18 cellular contexts compared by ENCODE assay signal in genomic region chr7:119046068-119046467, GRCh38.
DNase-seq lines count a peak whose midpoint lies in the region; ATAC-seq and TF ChIP-seq lines count a peak whose summit lies in the region.
"Had no signal": no experiment of that assay in that cellular context is flagged by ENCODE, and none has a peak within 500 bp of the region (broad histone marks: within the 10 kb centered on the region; RNA-seq: fewer than 3 reads in every experiment).

No MANE protein-coding gene starts in this region.

- no peaks in the 10 kb centered on the region for H4K20me1 ChIP-seq in MM.1S (ENCODE audit: insufficient read depth, low read length)

- H3K9ac ChIP-seq in MM.1S (ENCODE audit: low read length): no peak overlapping the region

- no peak overlapping the region; the same call in 1 of the 2 replicates for H3K27ac ChIP-seq in MM.1S (ENCODE audit: low read length)
- H3K27ac ChIP-seq: A549 had no signal

- no peaks in the 10 kb centered on the region for H3K9me2 ChIP-seq in MM.1S (replicated peaks; ENCODE audit: insufficient read depth, low read length)

- H3K27me3 ChIP-seq in MM.1S (replicated peaks; ENCODE audit: insufficient read depth, low read length): no peaks in the 10 kb centered on the region

- no peaks in the 10 kb centered on the region for H3K36me3 ChIP-seq in MM.1S (replicated peaks; ENCODE audit: insufficient read depth, low read length)

- no peaks in the 10 kb centered on the region for H3K9me3 ChIP-seq in MM.1S (replicated peaks; ENCODE audit: insufficient read depth, low read length)
- H3K9me3 ChIP-seq: A549 had no signal

- DNase-seq in GM12865 (ENCODE audit: low read depth): peak; percentile 5
- peak; percentile 64 for DNase-seq in MM.1S
- no peak for DNase-seq in foreskin melanocyte
- DNase-seq in stimulated activated CD4-positive, alpha-beta T cell treated with anti-CD3 and anti-CD28 coated beads, Interleukin-4, amount 100 ng/mL, for 4 hours: no peak
- DNase-seq: AML-193; Calu3; CD8-positive, alpha-beta T cell; DMS79 treated with DMSO at 0.1 percent for 48 hours; GF-D8; H9; IMR-90; Karpas-422 had no signal

- peak overlapping the region; percentile 21; the same call in 1 of the 2 replicates for H3K4me2 ChIP-seq in MM.1S (ENCODE audit: low read depth, low read length)
- H3K4me2 ChIP-seq: A549 had no signal

- H3K4me3 ChIP-seq in GM12865 (ENCODE audit: low read depth, low read length) (no peak overlapping the region), MM.1S (ENCODE audit: low read length) (no peak overlapping the region)
- H3K4me3 ChIP-seq: A549, GM12878, K562 had no signal

- H3F3A ChIP-seq in MM.1S (ENCODE audit: insufficient read depth, low read length): no peaks in the 10 kb centered on the region

- no peaks in the 10 kb centered on the region for H3K79me2 ChIP-seq in MM.1S (ENCODE audit: low read length)

- H3K4me1 ChIP-seq in MM.1S (ENCODE audit: low read length): peaks cover 19% of the 10 kb centered on the region
- H3K4me1 ChIP-seq: A549 had no signal

- ATAC-seq in GM21390 (IDR thresholded peaks at IDR 0.05; ENCODE audit: unreplicated experiment): peak; percentile 64
- no peak for ATAC-seq in HG03095 (IDR thresholded peaks at IDR 0.05; ENCODE audit: unreplicated experiment)
- ATAC-seq in GM21723 (IDR thresholded peaks at IDR 0.05; ENCODE audit: unreplicated experiment): no peak
- ATAC-seq: A549; CD8-positive, alpha-beta T cell; GM12878; K562 had no signal

- TF ChIP-seq CTCF in GM12865 (IDR thresholded peaks at IDR 0.05; ENCODE audit: insufficient read depth, low read depth, low read length, missing control alignments): no peak
- TF ChIP-seq CTCF in MM.1S (IDR thresholded peaks at IDR 0.05; ENCODE audit: low read length): no peak

- H2AFZ ChIP-seq in MM.1S (ENCODE audit: low read length): no peak overlapping the region

Comparison
In these comparisons a context has a peak if more than half of its experiments do, and no peak if none do; other contexts are left out.
1. DNase-seq: peak in GM12865 (single experiment) and MM.1S (single experiment); none in foreskin melanocyte (single experiment) and stimulated activated CD4-positive, alpha-beta T cell treated with anti-CD3 and anti-CD28 coated beads, Interleukin-4, amount 100 ng/mL, for 4 hours (0 of 2).